In genomic region chr19:7636691-7637373, GRCh38 we compare ENCODE assay signal across 1 cellular context.
TF ChIP-seq lines count a peak whose summit lies in the region.

Gene STXBP2, plus strand, starts transcription at chr19:7637110. Its CDS starts 40 bp downstream, at chr19:7637150.

TF ChIP-seq in HepG2, 621 proteins besides CTCF, POLR2A, EP300 and RAD21 (continued from another document and continues in another):
- peak; percentile 43; the same call in 1 of the 2 replicates for TF ChIP-seq SKIL (CRISPR knock-in tag; IDR thresholded peaks at IDR 0.05; ENCODE audit: borderline replicate concordance)
- TF ChIP-seq TFDP1 (CRISPR knock-in tag; IDR thresholded peaks at IDR 0.05; ENCODE audit: borderline replicate concordance): peak; percentile 95
- TF ChIP-seq LBX2 (CRISPR knock-in tag; IDR thresholded peaks at IDR 0.05; ENCODE audit: borderline replicate concordance): peak; percentile 89; the same call in 1 of the 2 replicates
- TF ChIP-seq ZNF207 (IDR thresholded peaks at IDR 0.05; ENCODE audit: borderline replicate concordance): no peak
- peak; percentile 78 for TF ChIP-seq ZNF605 (CRISPR knock-in tag; IDR thresholded peaks at IDR 0.05)
- no peak for TF ChIP-seq TCF7L2 (IDR thresholded peaks at IDR 0.05; ENCODE audit: low read depth, low read length)
- no peak for TF ChIP-seq ZMAT5 (CRISPR knock-in tag; IDR thresholded peaks at IDR 0.05; ENCODE audit: borderline replicate concordance, low read depth)
- peak; percentile 68; the same call in 1 of the 2 replicates for TF ChIP-seq DNMT1 (CRISPR knock-in tag; IDR thresholded peaks at IDR 0.05)
- TF ChIP-seq PLSCR1 (CRISPR knock-in tag; IDR thresholded peaks at IDR 0.05; ENCODE audit: borderline replicate concordance): no peak
- no peak for TF ChIP-seq SMAD3 (CRISPR knock-in tag; IDR thresholded peaks at IDR 0.05)
- TF ChIP-seq ZNF772 (CRISPR knock-in tag; IDR thresholded peaks at IDR 0.05): peak; percentile 50; the same call in 1 of the 2 replicates
- TF ChIP-seq FOSL2 (CRISPR knock-in tag; IDR thresholded peaks at IDR 0.05): no peak; the same call in 1 of the 2 replicates
- no peak for TF ChIP-seq ZNF646 (CRISPR knock-in tag; IDR thresholded peaks at IDR 0.05)
- peak; percentile 5; the same call in 1 of the 2 replicates for TF ChIP-seq ZBTB20 (CRISPR knock-in tag; IDR thresholded peaks at IDR 0.05; ENCODE audit: borderline replicate concordance, low read depth)
- TF ChIP-seq NFE2L2 (IDR thresholded peaks at IDR 0.05; ENCODE audit: low read length): no peak
- TF ChIP-seq CBX1 (IDR thresholded peaks at IDR 0.05; ENCODE audit: low read depth): peak; percentile 70
- no peak for TF ChIP-seq THRA (CRISPR knock-in tag; IDR thresholded peaks at IDR 0.05; ENCODE audit: borderline replicate concordance)
- TF ChIP-seq IKZF1 (IDR thresholded peaks at IDR 0.05): no peak
- no peak for TF ChIP-seq ZNF513 (CRISPR knock-in tag; conservative IDR thresholded peaks at IDR 0.05)
- no peak for TF ChIP-seq HHEX (CRISPR knock-in tag; IDR thresholded peaks at IDR 0.05)
- no peak; the same call in 1 of the 2 replicates for TF ChIP-seq ZNF598 (CRISPR knock-in tag; IDR thresholded peaks at IDR 0.05; ENCODE audit: borderline replicate concordance)
- no peak for TF ChIP-seq ZBTB39 (CRISPR knock-in tag; IDR thresholded peaks at IDR 0.05)
- no peak for TF ChIP-seq ZNF101 (CRISPR knock-in tag; IDR thresholded peaks at IDR 0.05; ENCODE audit: borderline replicate concordance, low read depth)
- no peak for TF ChIP-seq AGO1 (IDR thresholded peaks at IDR 0.05; ENCODE audit: low read depth, low read length, poor library complexity, severe bottlenecking)
- TF ChIP-seq ZNF660 (CRISPR knock-in tag; IDR thresholded peaks at IDR 0.05; ENCODE audit: borderline replicate concordance, low read depth): no peak
- TF ChIP-seq RAD51 (IDR thresholded peaks at IDR 0.05; ENCODE audit: borderline replicate concordance): no peak
- TF ChIP-seq ZNF441 (CRISPR knock-in tag; IDR thresholded peaks at IDR 0.05; ENCODE audit: borderline replicate concordance): no peak; the same call in 1 of the 2 replicates
- TF ChIP-seq ZSCAN9 (CRISPR knock-in tag; IDR thresholded peaks at IDR 0.05; ENCODE audit: borderline replicate concordance): peak; percentile 57; the same call in 1 of the 2 replicates
- TF ChIP-seq ZBTB37 (CRISPR knock-in tag; IDR thresholded peaks at IDR 0.05): no peak
- peak; percentile 82 for TF ChIP-seq SP4 (CRISPR knock-in tag; IDR thresholded peaks at IDR 0.05)
- no peak for TF ChIP-seq XRCC5 (optimal IDR thresholded peaks at IDR 0.05; ENCODE audit: low read length)
- no peak for TF ChIP-seq USF2 (IDR thresholded peaks at IDR 0.05; ENCODE audit: low read depth, low read length)
- TF ChIP-seq USF2 (CRISPR knock-in tag; IDR thresholded peaks at IDR 0.05; ENCODE audit: borderline replicate concordance): 0 out of 2 replicates have a peak, but pooled peaks have one; percentile 19
- TF ChIP-seq POLR2AphosphoS2 (IDR thresholded peaks at IDR 0.05; ENCODE audit: low read depth, low read length): no peak
